Comparison of ENCODE assay signal across 27 cellular contexts in genomic region chr3:33099109-33099645, GRCh38. TPM values are rescaled to one million over a fixed set of nuclear protein-coding genes. Genes with fewer than 3 reads are reported as not detected.
A peak's percentile ranks its signal among the peaks of the same experiment; 100 is the strongest.
DNase-seq lines count a peak whose midpoint lies in the region; ATAC-seq, FAIRE-seq and TF ChIP-seq lines count a peak whose summit lies in the region.
"Had no signal": no experiment of that assay in that cellular context is flagged by ENCODE, and none has a peak within 500 bp of the region (broad histone marks: within the 10 kb centered on the region; RNA-seq: fewer than 3 reads in every experiment).

No MANE protein-coding gene starts in this region.

- TF ChIP-seq POLR2A in HepG2 (IDR thresholded peaks at IDR 0.05; ENCODE audit: insufficient read depth in 1 of 2, low read depth in 2 of 2, low read length in 2 of 2) (no peak), right lobe of liver (IDR thresholded peaks at IDR 0.05) (no peak)

- no peak overlapping the region for H3K14ac ChIP-seq in mesenchymal stem cell (ENCODE audit: low read length in 2 of 2)

- BruUV-seq in HepG2 (replicated peaks; lab: Mats Ljungman, UMichigan) = no TSS peak

- peaks cover 13% of the 10 kb centered on the region for H3K4me1 Mint-ChIP-seq in central memory CD8-positive, alpha-beta T cell

- H3K27me3 Mint-ChIP-seq in central memory CD8-positive, alpha-beta T cell = no peaks in the 10 kb centered on the region

- H3K27me3 ChIP-seq in HepG2 (ENCODE audit: control insufficient read depth in 1 of 2, insufficient read depth in 2 of 2, low read length in 2 of 2) (no peaks in the 10 kb centered on the region; a peak in 1 of 5 replicates), right lobe of liver (no peaks in the 10 kb centered on the region), mesenchymal stem cell (ENCODE audit: control insufficient read depth in 1 of 2, insufficient read depth in 1 of 2, low read length in 2 of 2) (no peaks in the 10 kb centered on the region)
- H3K27me3 ChIP-seq: SJCRH30 had no signal

- no peak overlapping the region for H2BK12ac ChIP-seq in mesenchymal stem cell (ENCODE audit: low read length in 2 of 2)

- no peak overlapping the region for H3K18ac ChIP-seq in mesenchymal stem cell (ENCODE audit: low read depth in 1 of 2, low read length in 2 of 2)

- H3K79me2 ChIP-seq in HepG2 (ENCODE audit: insufficient read depth, low read length) = peaks cover 19% of the 10 kb centered on the region

- H3K36me3 ChIP-seq in HepG2 (replicated peaks in 1 of 2; ENCODE audit: control insufficient read depth in 1 of 2, insufficient read depth in 2 of 2, low read length in 2 of 2) (no peaks in the 10 kb centered on the region), right lobe of liver (no peaks in the 10 kb centered on the region), mesenchymal stem cell (ENCODE audit: control insufficient read depth in 1 of 2, insufficient read depth in 2 of 2, low read depth in 1 of 2, low read length in 2 of 2) (peaks cover 0 to 2% of the 10 kb centered on the region in 2 experiments)
- H3K36me3 ChIP-seq: SJCRH30 had no signal

- no peak overlapping the region for H4K8ac ChIP-seq in mesenchymal stem cell (ENCODE audit: low read length)

- no peak overlapping the region for H2BK120ac ChIP-seq in mesenchymal stem cell (ENCODE audit: low read depth, low read length)

- H2BK15ac ChIP-seq in mesenchymal stem cell (ENCODE audit: low read depth, poor library complexity, severe bottlenecking) = no peak overlapping the region

- H3K4me2 ChIP-seq in HepG2 (ENCODE audit: low read depth, low read length) (peak overlapping the region; percentile 45), mesenchymal stem cell (ENCODE audit: low read length, poor library complexity, severe bottlenecking) (no peak overlapping the region)
- H3K4me2 ChIP-seq: GM23338 had no signal

- H3K23ac ChIP-seq in mesenchymal stem cell (ENCODE audit: low read length in 2 of 2) = no peak overlapping the region

- H3K4me3 Mint-ChIP-seq in central memory CD8-positive, alpha-beta T cell = no peak overlapping the region
- H3K4me3 Mint-ChIP-seq: GM23338, H9, HFFc6 had no signal

- H3K27ac Mint-ChIP-seq in central memory CD8-positive, alpha-beta T cell (ENCODE audit: low read depth) = peak overlapping the region; percentile 41
- H3K27ac Mint-ChIP-seq: GM23338, H9, HFFc6 had no signal

- H3K27ac ChIP-seq in HepG2 (ENCODE audit: extremely low read length, insufficient read depth, low read length) (peak overlapping the region; percentile 36), right lobe of liver (no peak overlapping the region), mesenchymal stem cell (ENCODE audit: low read length, poor library complexity, severe bottlenecking) (peak overlapping the region; percentile 38)
- H3K27ac ChIP-seq: HL-60, SJCRH30 had no signal

- H3K9ac ChIP-seq in HepG2 (ENCODE audit: insufficient read depth, low read depth, low read length) = no peak overlapping the region
- no peak overlapping the region for H3K9ac ChIP-seq in mesenchymal stem cell (ENCODE audit: low read length)

- no peak overlapping the region for H4K91ac ChIP-seq in mesenchymal stem cell (ENCODE audit: low read length)

- H3K79me1 ChIP-seq in mesenchymal stem cell (replicated peaks; ENCODE audit: low read length, poor library complexity, severe bottlenecking) = peaks cover under 1% of the 10 kb centered on the region

- DNase-seq in HepG2 (ENCODE audit: low spot score) (no peak), right lobe of liver (no peak), mesenchymal stem cell (no peak), retina (no peak), HuH-7.5 (ENCODE audit: low spot score) (no peak), NCI-H82 (lab: John Stamatoyannopoulos, UW) (no peak)
- DNase-seq in central memory CD8-positive, alpha-beta T cell (ENCODE audit: low spot score in 2 of 2) = no peak
- DNase-seq: 8988T; ACHN; Calu3; DMS79 treated with DMSO at 0.1 percent for 48 hours; H9; HFFc6; KBM-7; NCI-H1105; NCI-H146; NCI-H1930; NCI-H2107; NCI-H524; NCI-H774; NK-92 treated with Interleukin-12 subunit alpha and Interleukin-12 subunit beta, amount 100 ng/mL, for 24 hours; PC-3; SJCRH30 had no signal

- H2AFZ ChIP-seq in HepG2 (ENCODE audit: low read length) (no peak overlapping the region), mesenchymal stem cell (ENCODE audit: low read depth, low read length) (no peak overlapping the region)

- H4K20me1 ChIP-seq in HepG2 (ENCODE audit: insufficient read depth, low read length) = no peaks in the 10 kb centered on the region; the same call in 1 of the 2 replicates

- H3K4ac ChIP-seq in mesenchymal stem cell (ENCODE audit: low read depth in 1 of 2, low read length in 2 of 2) = no peak overlapping the region

- H3K4me3 ChIP-seq in HepG2 (replicated peaks in 1 of 3; ENCODE audit: insufficient read depth in 1 of 3, low read depth in 2 of 3, low read length in 3 of 3) (no peak overlapping the region), right lobe of liver (no peak overlapping the region), mesenchymal stem cell (ENCODE audit: insufficient read depth in 1 of 2, low read depth in 1 of 2, low read length in 2 of 2) (no peak overlapping the region)
- H3K4me3 ChIP-seq: GM23338, SJCRH30 had no signal

- no peak for TF ChIP-seq RAD21 in HepG2 (CRISPR knock-in tag; IDR thresholded peaks at IDR 0.05)

- FAIRE-seq in HepG2 (lab: Jason Lieb, UNC) = no peak

- H3K9me3 ChIP-seq in HepG2 (ENCODE audit: low read length) (no peaks in the 10 kb centered on the region), right lobe of liver (no peaks in the 10 kb centered on the region), mesenchymal stem cell (ENCODE audit: control insufficient read depth, low read length) (no peaks in the 10 kb centered on the region)
- H3K9me3 ChIP-seq: SJCRH30 had no signal

- intact Hi-C loops in HepG2 (cut with micrococcal nuclease; ENCODE audit: unreplicated experiment) (no loop called here), right lobe of liver (cut with DNase I) (no loop called here)

- no peaks in the 10 kb centered on the region for H3K9me3 Mint-ChIP-seq in central memory CD8-positive, alpha-beta T cell
- H3K9me3 Mint-ChIP-seq: GM23338, H9, HFFc6 had no signal

- CTCF ChIA-PET in HepG2 (lab: Yijun Ruan, JAX; ENCODE audit: low intra/inter-chr PET ratio, low total read pairs) = no interaction called here

- no peak for TF ChIP-seq CTCF in HepG2 (CRISPR knock-in tag; IDR thresholded peaks at IDR 0.05)
- TF ChIP-seq CTCF in right lobe of liver (IDR thresholded peaks at IDR 0.05) = no peak

- H2AK5ac ChIP-seq in mesenchymal stem cell (ENCODE audit: low read length, severe bottlenecking) = no peak overlapping the region

- POLR2A ChIA-PET in HepG2 (lab: Yijun Ruan, JAX) = interaction anchor here (1.5 kb wide), 1 partner anchor 15 kb away, joined by 3 read pairs; the partner anchor contains the start of gene CRTAP

- ATAC-seq in HepG2 (no peak), right lobe of liver (no peak), HG03565 (IDR thresholded peaks at IDR 0.05; ENCODE audit: unreplicated experiment) (no peak)
- no peak for ATAC-seq in central memory CD8-positive, alpha-beta T cell (replicated peaks; ENCODE audit: extremely low read depth, poor library complexity, severe bottlenecking)
- ATAC-seq: GM23338, PC-3, Right ventricle myocardium inferior had no signal

- H2BK5ac ChIP-seq in mesenchymal stem cell (ENCODE audit: low read depth, low read length, poor library complexity, severe bottlenecking) = no peak overlapping the region

- in situ Hi-C loops in HepG2 (cut with HindIII; ENCODE audit: extremely low pct_ligation_motif_present, low pct_unique_long_range_greater_than_20kb) = loop anchor here (25.0 kb wide), 1 partner anchor 362 kb away; no protein-coding TSS in a partner anchor

- WGBS in HepG2 (ENCODE audit: low lambda C conversion rate) = 68% methylated on average over 3 of the region's 3 CpGs
- 55% methylated on average over 3 of the region's 3 CpGs for WGBS in right lobe of liver (ENCODE audit: insufficient coverage, low coverage, low lambda C conversion rate, missing lambda C conversion rate)
- 97% methylated on average over 3 of the region's 3 CpGs for WGBS in mesenchymal stem cell

- H3K36me3 Mint-ChIP-seq in central memory CD8-positive, alpha-beta T cell (ENCODE audit: insufficient read depth) = peaks cover 1% of the 10 kb centered on the region

- H3K4me1 ChIP-seq in HepG2 (ENCODE audit: insufficient read depth, low read length) (peaks cover 57% of the 10 kb centered on the region), right lobe of liver (peaks cover 0 to 11% (median 0%) of the 10 kb centered on the region in 4 donors), mesenchymal stem cell (ENCODE audit: control insufficient read depth, insufficient read depth, low read depth, low read length) (peaks cover 15% of the 10 kb centered on the region)
- H3K4me1 ChIP-seq: SJCRH30 had no signal

- TF ChIP-seq EP300 in HepG2 (IDR thresholded peaks at IDR 0.05; ENCODE audit: low read depth in 2 of 2, low read length in 2 of 2) (no peak), HepG2 (CRISPR knock-in tag; IDR thresholded peaks at IDR 0.05; ENCODE audit: borderline replicate concordance) (no peak)

RNA-seq across cellular contexts. Expression of gene GLB1, which starts 2.2 kb away (rescaled TPM):
- total RNA-seq in HepG2 (2016; rRNA removed; fragmentation: Illumina TruSeq; extraction: Trizol) (33.0 and 67.1 TPM in 2 replicates), right lobe of liver (10 to 100 TPM; 42.7 to 52.7 (median 49.4) TPM)
- total RNA-seq in HepG2 (2016; cell fraction: cytosol; rRNA removed; fragmentation: Illumina TruSeq; extraction: Trizol; ENCODE audit: low read depth) = 7.8 and 8.7 TPM in 2 replicates
- total RNA-seq in HepG2 (2016; cell fraction: insoluble cytoplasmic fraction; rRNA removed; fragmentation: Illumina TruSeq; extraction: Trizol) = 35.9 and 65.9 TPM in 2 replicates
- 12.8 and 15.8 TPM in 2 replicates for total RNA-seq in HepG2 (2016; cell fraction: membrane; rRNA removed; fragmentation: Illumina TruSeq; extraction: Trizol)
- total RNA-seq in HepG2 (2016; cell fraction: nucleus; rRNA removed; fragmentation: Illumina TruSeq; extraction: Trizol) = 56.9 and 66.9 TPM in 2 replicates
- 113 and 128 TPM in 2 replicates for polyA plus RNA-seq in HepG2 (2011; rRNA removed)
- 84.8 and 112 TPM in 2 replicates for polyA plus RNA-seq in HepG2 (2011; cell fraction: cytosol; rRNA removed)
- polyA plus RNA-seq in HepG2 (2011; cell fraction: nucleus; rRNA removed) = 44.6 and 56.4 TPM in 2 replicates
- polyA plus RNA-seq in HepG2 (2012) = 68.1 and 93.6 TPM in 2 replicates
- polyA plus RNA-seq in HepG2 (2016; cell fraction: cytosol; fragmentation: Illumina TruSeq; extraction: Trizol; ENCODE audit: low read depth) = 5.5 and 5.9 TPM in 2 replicates
- polyA plus RNA-seq in HepG2 (2016; cell fraction: insoluble cytoplasmic fraction; fragmentation: Illumina TruSeq; extraction: Trizol; ENCODE audit: low read depth) = 29.1 and 32.5 TPM in 2 replicates
- 10.1 and 10.8 TPM in 2 replicates for polyA plus RNA-seq in HepG2 (2016; cell fraction: membrane; fragmentation: Illumina TruSeq; extraction: Trizol; ENCODE audit: low read depth)
- polyA plus RNA-seq in HepG2 (2016; cell fraction: nucleus; fragmentation: Illumina TruSeq; extraction: Trizol; ENCODE audit: insufficient read depth, low read depth) = 67.7 and 72.3 TPM in 2 replicates
- 68.3 and 118 TPM in 2 replicates for polyA minus RNA-seq in HepG2 (2011; rRNA and poly(A)+ RNA removed; ENCODE audit: low replicate concordance)
- 52.8 and 100 TPM in 2 replicates for polyA minus RNA-seq in HepG2 (2011; cell fraction: cytosol; rRNA and poly(A)+ RNA removed)
- polyA minus RNA-seq in HepG2 (2011; cell fraction: nucleus; rRNA and poly(A)+ RNA removed) = 33.3 and 50.8 TPM in 2 replicates
- 106 TPM for polyA plus RNA-seq in mesenchymal stem cell (2013, experiment 1 of 2)
- polyA plus RNA-seq in mesenchymal stem cell (2013, experiment 2 of 2) = 106 TPM

RNA-seq across cellular contexts. Expression of gene TMPPE, which starts 2.2 kb away (rescaled TPM):
- total RNA-seq in HepG2 (2016; rRNA removed; fragmentation: Illumina TruSeq; extraction: Trizol) = 4.4 and 5.7 TPM in 2 replicates
- 0.26 and 0.40 TPM in 2 replicates for total RNA-seq in HepG2 (2016; cell fraction: cytosol; rRNA removed; fragmentation: Illumina TruSeq; extraction: Trizol; ENCODE audit: low read depth)
- 4.5 and 5.9 TPM in 2 replicates for total RNA-seq in HepG2 (2016; cell fraction: insoluble cytoplasmic fraction; rRNA removed; fragmentation: Illumina TruSeq; extraction: Trizol)
- 1.4 and 1.6 TPM in 2 replicates for total RNA-seq in HepG2 (2016; cell fraction: membrane; rRNA removed; fragmentation: Illumina TruSeq; extraction: Trizol)
- total RNA-seq in HepG2 (2016; cell fraction: nucleus; rRNA removed; fragmentation: Illumina TruSeq; extraction: Trizol) = 11.1 and 12.5 TPM in 2 replicates
- 1.8 and 1.9 TPM in 2 replicates for polyA plus RNA-seq in HepG2 (2011; rRNA removed)
- polyA plus RNA-seq in HepG2 (2011; cell fraction: cytosol; rRNA removed) = 1.6 and 1.8 TPM in 2 replicates
- 5.0 and 5.7 TPM in 2 replicates for polyA plus RNA-seq in HepG2 (2011; cell fraction: nucleus; rRNA removed)
- polyA plus RNA-seq in HepG2 (2012) = 0.65 and 0.80 TPM in 2 replicates
- polyA plus RNA-seq in HepG2 (2016; cell fraction: cytosol; fragmentation: Illumina TruSeq; extraction: Trizol; ENCODE audit: low read depth) = 0.08 and 0.10 TPM in 2 replicates
- polyA plus RNA-seq in HepG2 (2016; cell fraction: insoluble cytoplasmic fraction; fragmentation: Illumina TruSeq; extraction: Trizol; ENCODE audit: low read depth) = 0.82 and 0.84 TPM in 2 replicates
- 0.21 and 0.29 TPM in 2 replicates for polyA plus RNA-seq in HepG2 (2016; cell fraction: membrane; fragmentation: Illumina TruSeq; extraction: Trizol; ENCODE audit: low read depth)
- polyA plus RNA-seq in HepG2 (2016; cell fraction: nucleus; fragmentation: Illumina TruSeq; extraction: Trizol; ENCODE audit: insufficient read depth, low read depth) = 1.8 and 2.0 TPM in 2 replicates
- polyA minus RNA-seq in HepG2 (2011; rRNA and poly(A)+ RNA removed; ENCODE audit: low replicate concordance) = 22.3 and 28.3 TPM in 2 replicates
- polyA minus RNA-seq in HepG2 (2011; cell fraction: cytosol; rRNA and poly(A)+ RNA removed) = 6.1 and 6.3 TPM in 2 replicates
- 14.9 and 19.1 TPM in 2 replicates for polyA minus RNA-seq in HepG2 (2011; cell fraction: nucleus; rRNA and poly(A)+ RNA removed)
- total RNA-seq in right lobe of liver = 1 to 10 TPM; 2.8 to 3.8 (median 3.4) TPM
- 2.1 TPM for polyA plus RNA-seq in mesenchymal stem cell (2013, experiment 1 of 2)
- 1.8 TPM for polyA plus RNA-seq in mesenchymal stem cell (2013, experiment 2 of 2)

RNA-seq across cellular contexts. Expression of gene CRTAP, which starts 14.6 kb away (rescaled TPM):
- 46.1 and 54.2 TPM in 2 replicates for total RNA-seq in HepG2 (2016; rRNA removed; fragmentation: Illumina TruSeq; extraction: Trizol)
- total RNA-seq in HepG2 (2016; cell fraction: cytosol; rRNA removed; fragmentation: Illumina TruSeq; extraction: Trizol; ENCODE audit: low read depth) = 26.6 and 28.3 TPM in 2 replicates
- 34.2 and 54.9 TPM in 2 replicates for total RNA-seq in HepG2 (2016; cell fraction: insoluble cytoplasmic fraction; rRNA removed; fragmentation: Illumina TruSeq; extraction: Trizol)
- total RNA-seq in HepG2 (2016; cell fraction: membrane; rRNA removed; fragmentation: Illumina TruSeq; extraction: Trizol) = 85.6 and 91.0 TPM in 2 replicates
- total RNA-seq in HepG2 (2016; cell fraction: nucleus; rRNA removed; fragmentation: Illumina TruSeq; extraction: Trizol) = 39.9 and 50.8 TPM in 2 replicates
- 86.2 and 119 TPM in 2 replicates for polyA plus RNA-seq in HepG2 (2011; rRNA removed)
- 84.4 and 95.4 TPM in 2 replicates for polyA plus RNA-seq in HepG2 (2011; cell fraction: cytosol; rRNA removed)
- polyA plus RNA-seq in HepG2 (2011; cell fraction: nucleus; rRNA removed) = 22.0 and 27.3 TPM in 2 replicates
- 67.7 and 77.4 TPM in 2 replicates for polyA plus RNA-seq in HepG2 (2012)
- polyA plus RNA-seq in HepG2 (2016; cell fraction: cytosol; fragmentation: Illumina TruSeq; extraction: Trizol; ENCODE audit: low read depth) = 56.8 and 61.8 TPM in 2 replicates
- 67.1 and 72.0 TPM in 2 replicates for polyA plus RNA-seq in HepG2 (2016; cell fraction: insoluble cytoplasmic fraction; fragmentation: Illumina TruSeq; extraction: Trizol; ENCODE audit: low read depth)
- polyA plus RNA-seq in HepG2 (2016; cell fraction: membrane; fragmentation: Illumina TruSeq; extraction: Trizol; ENCODE audit: low read depth) = 112 and 133 TPM in 2 replicates
- polyA plus RNA-seq in HepG2 (2016; cell fraction: nucleus; fragmentation: Illumina TruSeq; extraction: Trizol; ENCODE audit: insufficient read depth, low read depth) = 93.0 and 101 TPM in 2 replicates
- polyA minus RNA-seq in HepG2 (2011; rRNA and poly(A)+ RNA removed; ENCODE audit: low replicate concordance) = 51.0 and 179 TPM in 2 replicates
- polyA minus RNA-seq in HepG2 (2011; cell fraction: cytosol; rRNA and poly(A)+ RNA removed) = 49.0 and 49.8 TPM in 2 replicates
- polyA minus RNA-seq in HepG2 (2011; cell fraction: nucleus; rRNA and poly(A)+ RNA removed) = 10.0 and 11.6 TPM in 2 replicates
- 10 to 100 TPM; 33.1 to 54.9 (median 46.8) TPM for total RNA-seq in right lobe of liver
- polyA plus RNA-seq in mesenchymal stem cell (2013, experiment 1 of 2) = 354 TPM
- 351 TPM for polyA plus RNA-seq in mesenchymal stem cell (2013, experiment 2 of 2)

Comparison
In these comparisons a context has a peak if more than half of its experiments do, and no peak if none do; other contexts are left out.
1. H3K27ac ChIP-seq: peak in HepG2 (single experiment) and mesenchymal stem cell (single experiment); none in right lobe of liver (0 of 3).